ENCODE assay signal across 20 cellular contexts in the genomic region with DNA sequence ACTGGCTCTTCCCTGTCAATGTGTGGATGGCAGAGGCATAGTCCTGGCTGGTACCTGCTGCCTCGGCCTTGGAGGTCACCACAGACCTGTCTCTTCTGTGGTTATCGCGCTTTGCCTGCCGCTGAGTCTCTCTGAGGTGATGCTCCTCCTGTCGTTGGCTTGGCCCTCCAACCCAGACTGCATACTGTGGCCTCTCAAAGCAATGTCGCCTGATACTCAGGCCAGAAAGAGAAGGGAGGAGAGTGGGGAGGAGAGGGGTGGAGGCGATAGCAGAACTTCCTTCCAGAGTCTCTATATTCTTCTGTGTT.
"Had no signal": no experiment of that assay in that cellular context is flagged by ENCODE, and none has a peak within 500 bp of the region (broad histone marks: within the 10 kb centered on the region; RNA-seq: fewer than 3 reads in every experiment).

No MANE protein-coding gene starts in this region.

- H3K36me3 Mint-ChIP-seq: memory B cell; naive B cell; stimulated activated naive B cell treated with anti-CD40 and anti-IgM and Interleukin-4, amounts not matched to agents 10 μg/mL and 1 μg/mL and 100 μg/mL, for 72 hours had no signal

- H3K4me3 ChIP-seq: dorsolateral prefrontal cortex, gastrocnemius medialis, left ventricle myocardium inferior, lower lobe of right lung, sigmoid colon, skin epidermis, thoracic aorta, transverse colon had no signal

- H3K36me3 ChIP-seq: gastrocnemius medialis, left ventricle myocardium inferior, lower lobe of right lung, sigmoid colon, thoracic aorta, transverse colon had no signal

- H3K4me1 Mint-ChIP-seq: memory B cell; naive B cell; stimulated activated naive B cell treated with anti-CD40 and anti-IgM and Interleukin-4, amounts not matched to agents 10 μg/mL and 1 μg/mL and 100 μg/mL, for 72 hours; stimulated activated naive CD8-positive, alpha-beta T cell treated with anti-CD3 and anti-CD28 coated beads, Interleukin-15, amount 100 ng/mL, for 72 hours had no signal

- H3K4me1 ChIP-seq: left ventricle myocardium inferior, lower lobe of right lung, sigmoid colon, transverse colon had no signal

- H3K9me3 ChIP-seq: gastrocnemius medialis, left ventricle myocardium inferior, lower lobe of right lung, sigmoid colon, thoracic aorta, transverse colon had no signal

- DNase-seq: central memory CD4-positive, alpha-beta T cell; cortex of kidney; dorsolateral prefrontal cortex; gastrocnemius medialis; islet precursor cell; left ventricle myocardium inferior; lower lobe of right lung; midbrain; naive B cell; sigmoid colon; stimulated activated CD4-positive, alpha-beta T cell treated with anti-CD3 and anti-CD28 coated beads, Interleukin-2, amount 100 ng/mL, for 24 hours; stimulated activated CD4-positive, alpha-beta T cell treated with anti-CD3 and anti-CD28 coated beads, Interleukin-4, amount 100 ng/mL, for 4 hours; stimulated activated naive B cell treated with anti-CD40 and anti-IgM and Interleukin-4, amounts not matched to agents 10 μg/mL and 1 μg/mL and 100 μg/mL, for 72 hours; stimulated activated naive CD8-positive, alpha-beta T cell treated with anti-CD3 and anti-CD28 coated beads, Interleukin-15, amount 100 ng/mL, for 72 hours; substantia nigra; transverse colon had no signal

- H3K27ac Mint-ChIP-seq: memory B cell; nephron; stimulated activated naive B cell treated with anti-CD40 and anti-IgM and Interleukin-4, amounts not matched to agents 10 μg/mL and 1 μg/mL and 100 μg/mL, for 72 hours had no signal

- H3K4me3 Mint-ChIP-seq: memory B cell; naive B cell; nephron; stimulated activated naive B cell treated with anti-CD40 and anti-IgM and Interleukin-4, amounts not matched to agents 10 μg/mL and 1 μg/mL and 100 μg/mL, for 72 hours; stimulated activated naive CD8-positive, alpha-beta T cell treated with anti-CD3 and anti-CD28 coated beads, Interleukin-15, amount 100 ng/mL, for 72 hours had no signal

- H3K27me3 ChIP-seq: dorsolateral prefrontal cortex, gastrocnemius medialis, sigmoid colon, transverse colon had no signal

- H3K9me3 Mint-ChIP-seq: memory B cell had no signal

- H3K27ac ChIP-seq: dorsolateral prefrontal cortex, gastrocnemius medialis, left ventricle myocardium inferior, lower lobe of right lung, sigmoid colon, skin epidermis, thoracic aorta, transverse colon had no signal
